Comparison of ENCODE assay signal across 10 cellular contexts in the genomic region with DNA sequence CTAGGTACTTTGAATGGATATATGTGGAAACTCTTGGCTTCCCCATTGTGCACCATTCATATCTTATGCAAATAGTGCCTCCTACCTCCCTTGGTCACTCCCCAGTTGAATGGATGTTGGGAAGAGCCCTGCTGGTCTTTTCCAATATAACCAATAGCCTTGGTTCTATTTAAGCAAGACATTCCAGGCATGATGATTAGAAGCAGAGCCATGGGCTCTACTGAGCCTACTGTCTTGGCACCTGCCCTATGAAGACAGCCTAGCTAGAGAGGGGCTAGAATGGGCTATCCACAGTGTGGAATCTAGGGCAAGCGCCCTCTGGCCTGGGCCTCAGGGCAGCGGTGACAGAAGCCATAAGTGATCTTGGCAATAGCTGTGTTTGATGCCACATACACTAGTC. TPM values are rescaled to one million over a fixed set of nuclear protein-coding genes. Genes with fewer than 3 reads are reported as not detected.
"Had no signal": no experiment of that assay in that cellular context is flagged by ENCODE, and none has a peak within 500 bp of the region (broad histone marks: within the 10 kb centered on the region; RNA-seq: fewer than 3 reads in every experiment).

No MANE protein-coding gene starts in this region.

- H2AFZ ChIP-seq: GM23248 had no signal

- H3K4me3 ChIP-seq: GM23248 had no signal

- DNase-seq: GM23248, H9, HCEC 1CT, Karpas-422, KBM-7 had no signal

- H3K9ac ChIP-seq: GM23248, KMS-11 had no signal

- H3K4me2 ChIP-seq: KMS-11 had no signal

- H3K27ac ChIP-seq: GM23248, HL-60, KMS-11 had no signal

RNA-seq across cellular contexts. Expression of a gene that starts 15.6 kb away (rescaled TPM):
- total RNA-seq: GM23248, H4, H9, HT1080 had no signal
- polyA plus RNA-seq: GM23248, IgD-negative memory B cell had no signal

RNA-seq across cellular contexts. Expression of a gene that starts 57.8 kb away (rescaled TPM):
- total RNA-seq: GM23248, H9, HT1080 had no signal
- polyA plus RNA-seq: GM23248, IgD-negative memory B cell had no signal
